ENCODE assay signal across 10 cellular contexts in the genomic region with DNA sequence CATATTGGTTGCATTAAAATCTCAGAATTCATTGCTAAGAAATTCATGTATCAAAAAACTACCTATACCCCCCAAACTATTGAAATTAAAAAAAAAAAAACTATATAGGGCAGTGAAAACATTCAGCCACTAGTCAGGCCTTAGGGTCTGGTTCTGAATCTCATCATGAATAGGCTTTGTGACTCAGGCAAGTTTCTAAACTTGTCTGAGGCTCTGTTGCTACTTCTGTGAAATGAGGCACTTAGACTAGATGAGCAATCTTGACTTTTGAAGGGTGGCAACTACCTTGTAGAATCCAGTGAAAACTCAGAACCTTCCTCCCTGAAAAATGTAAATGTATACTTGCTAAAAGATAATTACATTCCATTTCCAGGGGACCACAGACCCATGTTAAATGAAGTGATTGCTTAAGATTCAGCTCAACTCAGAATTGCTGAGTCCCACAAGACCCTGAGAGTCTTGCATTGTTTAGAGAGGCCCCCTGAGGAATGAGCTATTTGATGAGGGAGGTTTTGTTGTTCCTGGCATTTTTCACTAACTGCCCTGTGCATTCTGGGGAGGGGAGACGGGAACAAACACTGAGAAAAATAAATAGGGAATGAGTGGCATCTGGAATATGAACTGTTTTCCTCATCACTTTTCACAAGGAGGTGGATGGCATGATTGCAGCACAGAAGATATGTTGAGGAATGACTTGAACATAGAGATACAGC. TPM values are rescaled to one million over a fixed set of nuclear protein-coding genes. Genes with fewer than 3 reads are reported as not detected.
DNase-seq lines count a peak whose midpoint lies in the region; ATAC-seq and TF ChIP-seq lines count a peak whose summit lies in the region.
"Had no signal": no experiment of that assay in that cellular context is flagged by ENCODE, and none has a peak within 500 bp of the region (broad histone marks: within the 10 kb centered on the region; RNA-seq: fewer than 3 reads in every experiment).

No MANE protein-coding gene starts in this region.

- intact Hi-C loops in A673 (cut with micrococcal nuclease; ENCODE audit: unreplicated experiment) (no loop called here), lower lobe of right lung (cut with DNase I) (no loop called here), cardiac septum (cut with DNase I) (loop anchor here (5.0 kb wide), 1 partner anchor 33 kb away; no protein-coding TSS in a partner anchor)

- WGBS in HUES64, result 25% methylated on average over 1 of the region's 1 CpG

- TF ChIP-seq CTCF in A673 (conservative IDR thresholded peaks at IDR 0.05; ENCODE audit: low read depth, low read length), result no peak
- no peak for TF ChIP-seq CTCF in cardiac fibroblast (IDR thresholded peaks at IDR 0.05; ENCODE audit: low read depth, low read length)
- TF ChIP-seq CTCF in lower lobe of right lung (IDR thresholded peaks at IDR 0.05), result no peak
- no peak for TF ChIP-seq CTCF in WERI-Rb-1 (IDR thresholded peaks at IDR 0.05; ENCODE audit: low read depth, low read length)

- ATAC-seq in lower lobe of right lung (peak in 1 of 2 donors; percentile 47), GM21360 (IDR thresholded peaks at IDR 0.05; ENCODE audit: unreplicated experiment) (no peak)

- no peaks in the 10 kb centered on the region for H3K27me3 ChIP-seq in A673 (replicated peaks; ENCODE audit: insufficient read depth, low read depth, low read length, poor library complexity)
- H3K27me3 ChIP-seq in HUES64 (ENCODE audit: insufficient read depth, low read length), result no peaks in the 10 kb centered on the region
- H3K27me3 ChIP-seq in lower lobe of right lung (ENCODE audit: low read depth), result no peaks in the 10 kb centered on the region
- H3K27me3 ChIP-seq in WERI-Rb-1 (ENCODE audit: insufficient read depth, low read depth, severe bottlenecking), result no peaks in the 10 kb centered on the region

- no peak overlapping the region for H3K4me3 ChIP-seq in A673 (ENCODE audit: low read depth, low read length, poor library complexity, severe bottlenecking)
- H3K4me3 ChIP-seq in HUES64 (ENCODE audit: low read length), result peak overlapping the region; percentile 27
- H3K4me3 ChIP-seq in cardiac fibroblast (replicated peaks in 1 of 2; ENCODE audit: low read depth in 2 of 2, low read length in 2 of 2), result no peak overlapping the region
- H3K4me3 ChIP-seq in lower lobe of right lung, result no peak overlapping the region
- no peak overlapping the region for H3K4me3 ChIP-seq in WERI-Rb-1 (ENCODE audit: low read depth, low read length)

- H3K27ac ChIP-seq in A673 (ENCODE audit: low read depth, low read length, poor library complexity, severe bottlenecking) (no peak overlapping the region), HUES64 (ENCODE audit: low read depth, low read length) (peak overlapping the region; percentile 78), lower lobe of right lung (peak overlapping the region; percentile 68), WERI-Rb-1 (no peak overlapping the region)

- H3K9ac ChIP-seq in HUES64 (ENCODE audit: low read depth, low read length), result peak overlapping the region; percentile 49; the same call in 1 of the 2 replicates

- H3K9me3 ChIP-seq in A673 (ENCODE audit: low read depth, low read length, poor library complexity, severe bottlenecking) (no peaks in the 10 kb centered on the region), HUES64 (ENCODE audit: insufficient read depth, low read depth, low read length) (no peaks in the 10 kb centered on the region), lower lobe of right lung (no peaks in the 10 kb centered on the region), WERI-Rb-1 (ENCODE audit: severe bottlenecking) (no peaks in the 10 kb centered on the region)

- CTCF ChIA-PET in A673 (lab: Charles Lee), result no interaction called here

- no TSS peak for BruUV-seq in A673 (replicated peaks; lab: Mats Ljungman, UMichigan)

- DNase-seq in A673 (ENCODE audit: low spot score) (peak; percentile 46), cardiac fibroblast (ENCODE audit: low read depth in 2 of 2) (peak; percentile 88 to 92), lower lobe of right lung (no peak), WERI-Rb-1 (no peak), cardiac septum (ENCODE audit: low spot score) (no peak), NCI-H128 (lab: John Stamatoyannopoulos, UW; ENCODE audit: unreplicated experiment) (no peak)
- DNase-seq: GOT3 had no signal

- H3K36me3 ChIP-seq in A673 (ENCODE audit: insufficient read depth, low read length, poor library complexity, severe bottlenecking) (no peaks in the 10 kb centered on the region), HUES64 (ENCODE audit: insufficient read depth, low read length) (peaks cover 34% of the 10 kb centered on the region), lower lobe of right lung (peaks cover 11% of the 10 kb centered on the region), WERI-Rb-1 (no peaks in the 10 kb centered on the region)

- H3K4me1 ChIP-seq in A673 (ENCODE audit: insufficient read depth, low read length, poor library complexity, severe bottlenecking) (peaks cover 22% of the 10 kb centered on the region), HUES64 (ENCODE audit: insufficient read depth, low read length) (peaks cover 49% of the 10 kb centered on the region), lower lobe of right lung (peaks cover 25% of the 10 kb centered on the region)

- POLR2A ChIA-PET in A673 (lab: Charles Lee; ENCODE audit: low non-redundant PET), result no interaction called here

RNA-seq across cellular contexts. Expression of a gene that starts 29.5 kb away (rescaled TPM):
- total RNA-seq in A673 (2021), result 23.6 and 40.0 TPM in 2 replicates
- polyA plus RNA-seq in HUES64 (2013, experiment 1 of 2), result 61.6 TPM
- 57.2 TPM for polyA plus RNA-seq in HUES64 (2013, experiment 2 of 2)
- 66.8 TPM for total RNA-seq in lower lobe of right lung
- 17.5 TPM for total RNA-seq in cardiac septum
- polyA plus RNA-seq: CD14-positive monocyte had no signal

Comparison
In these comparisons a context has a peak if more than half of its experiments do, and no peak if none do; other contexts are left out.
1. DNase-seq: peak in A673 (single experiment) and cardiac fibroblast (2 of 2); none in lower lobe of right lung (single experiment), WERI-Rb-1 (single experiment), cardiac septum (single experiment) and NCI-H128 (single experiment).
2. H3K27ac ChIP-seq: peak in HUES64 (single experiment) and lower lobe of right lung (single experiment); none in A673 (single experiment) and WERI-Rb-1 (single experiment).